ENCODE assay signal across 1 cellular context in genomic region chr6:118893882-118894424, GRCh38.
TF ChIP-seq lines count a peak whose summit lies in the region.

TSS of gene ASF1A (plus strand) at chr6:118894152. CDS start at chr6:118894414, 262 bp downstream.

TF ChIP-seq in HepG2, 621 proteins besides CTCF, POLR2A, EP300 and RAD21 (continued from another document and continues in another):
- TF ChIP-seq AHDC1 (CRISPR knock-in tag; IDR thresholded peaks at IDR 0.05; ENCODE audit: borderline replicate concordance): no peak
- no peak for TF ChIP-seq ZNF570 (CRISPR knock-in tag; IDR thresholded peaks at IDR 0.05; ENCODE audit: borderline replicate concordance)
- TF ChIP-seq ZNF878 (CRISPR knock-in tag; IDR thresholded peaks at IDR 0.05): peak; percentile 89
- TF ChIP-seq U2AF1 (optimal IDR thresholded peaks at IDR 0.05; ENCODE audit: low read depth, low read length): no peak
- TF ChIP-seq THAP7 (CRISPR knock-in tag; IDR thresholded peaks at IDR 0.05): no peak
- TF ChIP-seq FOSL1 (CRISPR knock-in tag; IDR thresholded peaks at IDR 0.05; ENCODE audit: borderline replicate concordance): no peak; the same call in 1 of the 2 replicates
- TF ChIP-seq FOXO1 (CRISPR knock-in tag; IDR thresholded peaks at IDR 0.05): peak; percentile 65
- TF ChIP-seq NCOR1 (IDR thresholded peaks at IDR 0.05; ENCODE audit: borderline replicate concordance, low read length): no peak
- TF ChIP-seq ZBTB25 (CRISPR knock-in tag; IDR thresholded peaks at IDR 0.05): peak; percentile 90
- TF ChIP-seq ZNF382 (CRISPR knock-in tag; IDR thresholded peaks at IDR 0.05; ENCODE audit: borderline replicate concordance): no peak
- no peak for TF ChIP-seq TRAFD1 (CRISPR knock-in tag; IDR thresholded peaks at IDR 0.05; ENCODE audit: borderline replicate concordance)
- TF ChIP-seq DMAP1 (CRISPR knock-in tag; IDR thresholded peaks at IDR 0.05): peak; percentile 65; the same call in 1 of the 2 replicates
- TF ChIP-seq YY1 (IDR thresholded peaks at IDR 0.05; ENCODE audit: insufficient read depth, insufficient replicate concordance, low read depth, low read length): peak; percentile 85
- no peak for TF ChIP-seq FUBP1 (CRISPR knock-in tag; IDR thresholded peaks at IDR 0.05; ENCODE audit: borderline replicate concordance)
- TF ChIP-seq PTBP1 (IDR thresholded peaks at IDR 0.05; ENCODE audit: low read depth, low read length, poor library complexity, severe bottlenecking): peak; percentile 82
- peak; percentile 92 for TF ChIP-seq HMGXB3 (CRISPR knock-in tag; IDR thresholded peaks at IDR 0.05; ENCODE audit: borderline replicate concordance)
- no peak; the same call in 1 of the 2 replicates for TF ChIP-seq UBTF (CRISPR knock-in tag; IDR thresholded peaks at IDR 0.05)
- peak; percentile 82; the same call in 1 of the 2 replicates for TF ChIP-seq ZHX1 (CRISPR knock-in tag; IDR thresholded peaks at IDR 0.05; ENCODE audit: low read depth)
- peak; percentile 84 for TF ChIP-seq TEAD3 (CRISPR knock-in tag; optimal IDR thresholded peaks at IDR 0.05; ENCODE audit: borderline replicate concordance)
- TF ChIP-seq HOXA5 (CRISPR knock-in tag; IDR thresholded peaks at IDR 0.05): 0 out of 2 replicates have a peak, but pooled peaks have one; percentile 42
- 0 out of 2 replicates have a peak, but pooled peaks have one; percentile 77 for TF ChIP-seq MLLT10 (CRISPR knock-in tag; IDR thresholded peaks at IDR 0.05)
- no peak for TF ChIP-seq JARID2 (CRISPR knock-in tag; IDR thresholded peaks at IDR 0.05; ENCODE audit: insufficient replicate concordance)
- TF ChIP-seq ZNF749 (CRISPR knock-in tag; IDR thresholded peaks at IDR 0.05; ENCODE audit: borderline replicate concordance): peak; percentile 25
- no peak for TF ChIP-seq ZNF451 (CRISPR knock-in tag; IDR thresholded peaks at IDR 0.05)
- no peak for TF ChIP-seq MNT (IDR thresholded peaks at IDR 0.05)
- no peak; the same call in 1 of the 2 replicates for TF ChIP-seq ARNTL (CRISPR knock-in tag; IDR thresholded peaks at IDR 0.05)
- TF ChIP-seq PLSCR1 (CRISPR knock-in tag; IDR thresholded peaks at IDR 0.05; ENCODE audit: borderline replicate concordance): no peak
- no peak for TF ChIP-seq NKX3-1 (CRISPR knock-in tag; IDR thresholded peaks at IDR 0.05)
